1 cellular context compared by ENCODE assay signal in genomic region chr5:80816590-80816989, GRCh38.
TF ChIP-seq lines count a peak whose summit lies in the region.

No MANE protein-coding gene starts in this region.

TF ChIP-seq in K562, 482 proteins besides CTCF, POLR2A, EP300 and RAD21:
- TF ChIP-seq THAP7 (CRISPR knock-in tag; IDR thresholded peaks at IDR 0.05): no peak
- TF ChIP-seq NR0B1 (IDR thresholded peaks at IDR 0.05; ENCODE audit: partially characterized antibody): no peak
- peak; percentile 75 for TF ChIP-seq MEIS2 (IDR thresholded peaks at IDR 0.05; ENCODE audit: partially characterized antibody)
- peak; percentile 47 for TF ChIP-seq PKNOX1 (IDR thresholded peaks at IDR 0.05)
- no peak for TF ChIP-seq MNT (conservative IDR thresholded peaks at IDR 0.05)
- TF ChIP-seq ARHGAP35 (IDR thresholded peaks at IDR 0.05; ENCODE audit: partially characterized antibody): peak; percentile 74
- no peak for TF ChIP-seq GTF3C2 (IDR thresholded peaks at IDR 0.05; ENCODE audit: borderline replicate concordance, extremely low read depth, insufficient read length)
- no peak for TF ChIP-seq SREBF2 (CRISPR knock-in tag; IDR thresholded peaks at IDR 0.05)
- TF ChIP-seq CBFA2T3 (IDR thresholded peaks at IDR 0.05): no peak
- TF ChIP-seq RFX7 (CRISPR knock-in tag; IDR thresholded peaks at IDR 0.05): no peak
- no peak for TF ChIP-seq RBM15 (IDR thresholded peaks at IDR 0.05; ENCODE audit: insufficient read depth, low read length)
- TF ChIP-seq PBX2 (CRISPR knock-in tag; IDR thresholded peaks at IDR 0.05; ENCODE audit: low read depth): no peak
- peak; percentile 74 for TF ChIP-seq PBX2 (tag; conservative IDR thresholded peaks at IDR 0.05; ENCODE audit: low read depth)
- no peak for TF ChIP-seq BHLHE40 (IDR thresholded peaks at IDR 0.05; ENCODE audit: low read length)
- TF ChIP-seq MXD1 (CRISPR knock-in tag; IDR thresholded peaks at IDR 0.05; ENCODE audit: borderline replicate concordance, poor library complexity, severe bottlenecking): no peak
TF ChIP-seq in K562: peak in this region for 4.
